1 cellular context compared by ENCODE assay signal in genomic region chr20:297925-298754, GRCh38.
A peak's percentile ranks its signal among the peaks of the same experiment; 100 is the strongest.
TF ChIP-seq lines count a peak whose summit lies in the region.

No MANE protein-coding gene starts in this region.

TF ChIP-seq in HepG2, 621 proteins besides CTCF, POLR2A, EP300 and RAD21 (continued from another document and continues in another):
- TF ChIP-seq ZSCAN30 (CRISPR knock-in tag; IDR thresholded peaks at IDR 0.05) (no peak; the same call in 1 of the 2 replicates), GLI4 (CRISPR knock-in tag; IDR thresholded peaks at IDR 0.05; ENCODE audit: borderline replicate concordance) (peak; percentile 65; the same call in 1 of the 2 replicates), ELF1 (CRISPR knock-in tag; IDR thresholded peaks at IDR 0.05) (peak; percentile 35; the same call in 1 of the 2 replicates), KDM5B (CRISPR knock-in tag; IDR thresholded peaks at IDR 0.05; ENCODE audit: borderline replicate concordance) (peak; percentile 91), ZZZ3 (CRISPR knock-in tag; IDR thresholded peaks at IDR 0.05; ENCODE audit: borderline replicate concordance) (0 out of 2 replicates have a peak, but pooled peaks have one; percentile 9), ZNF17 (CRISPR knock-in tag; IDR thresholded peaks at IDR 0.05) (no peak), NR1H2 (CRISPR knock-in tag; IDR thresholded peaks at IDR 0.05; ENCODE audit: borderline replicate concordance, low read depth) (no peak), PRMT3 (CRISPR knock-in tag; IDR thresholded peaks at IDR 0.05; ENCODE audit: borderline replicate concordance, low read depth) (peak; percentile 28; the same call in 1 of the 2 replicates), NFYB (CRISPR knock-in tag; IDR thresholded peaks at IDR 0.05) (no peak; the same call in 1 of the 2 replicates), ZNF282 (IDR thresholded peaks at IDR 0.05; ENCODE audit: partially characterized antibody) (no peak), TERF1 (CRISPR knock-in tag; IDR thresholded peaks at IDR 0.05) (no peak), ZNF850 (CRISPR knock-in tag; conservative IDR thresholded peaks at IDR 0.05) (no peak), MATR3 (CRISPR knock-in tag; IDR thresholded peaks at IDR 0.05) (no peak; the same call in 1 of the 2 replicates), ZNF317 (CRISPR knock-in tag; IDR thresholded peaks at IDR 0.05) (peak; percentile 73; the same call in 1 of the 2 replicates), ZNF598 (CRISPR knock-in tag; IDR thresholded peaks at IDR 0.05; ENCODE audit: borderline replicate concordance) (peak; percentile 71; the same call in 1 of the 2 replicates), ZNF329 (CRISPR knock-in tag; IDR thresholded peaks at IDR 0.05; ENCODE audit: low read depth) (peak; percentile 13; the same call in 1 of the 2 replicates), THAP8 (CRISPR knock-in tag; IDR thresholded peaks at IDR 0.05; ENCODE audit: borderline replicate concordance) (peak; percentile 46; the same call in 1 of the 2 replicates), BCL6 (CRISPR knock-in tag; IDR thresholded peaks at IDR 0.05) (peak; percentile 52; the same call in 1 of the 2 replicates), ARHGAP35 (CRISPR knock-in tag; IDR thresholded peaks at IDR 0.05; ENCODE audit: borderline replicate concordance) (peak; percentile 62), NAIF1 (CRISPR knock-in tag; IDR thresholded peaks at IDR 0.05; ENCODE audit: borderline replicate concordance) (no peak), POLR2AphosphoS2 (IDR thresholded peaks at IDR 0.05; ENCODE audit: low read depth, low read length) (no peak), TSC22D2 (CRISPR knock-in tag; IDR thresholded peaks at IDR 0.05; ENCODE audit: borderline replicate concordance) (peak; percentile 70; the same call in 1 of the 2 replicates), SNAPC4 (CRISPR knock-in tag; IDR thresholded peaks at IDR 0.05) (peak; percentile 42; the same call in 1 of the 2 replicates), ZFP62 (CRISPR knock-in tag; IDR thresholded peaks at IDR 0.05) (peak; percentile 72; the same call in 1 of the 2 replicates), THYN1 (CRISPR knock-in tag; IDR thresholded peaks at IDR 0.05; ENCODE audit: borderline replicate concordance, low read depth) (0 out of 2 replicates have a peak, but pooled peaks have one; percentile 92), SOX6 (IDR thresholded peaks at IDR 0.05) (no peak), SOX6 (CRISPR knock-in tag; IDR thresholded peaks at IDR 0.05) (peak; percentile 48), NCOR1 (IDR thresholded peaks at IDR 0.05; ENCODE audit: borderline replicate concordance, low read length) (no peak), KDM5A (IDR thresholded peaks at IDR 0.05; ENCODE audit: borderline replicate concordance, low read length) (peak; percentile 23), ZNF777 (CRISPR knock-in tag; IDR thresholded peaks at IDR 0.05) (peak; percentile 93), SRSF9 (IDR thresholded peaks at IDR 0.05; ENCODE audit: borderline replicate concordance, insufficient read depth, low read depth, low read length, poor library complexity, severe bottlenecking) (no peak), STAG1 (CRISPR knock-in tag; IDR thresholded peaks at IDR 0.05) (0 out of 2 replicates have a peak, but pooled peaks have one; percentile 10), ETV5 (CRISPR knock-in tag; IDR thresholded peaks at IDR 0.05; ENCODE audit: borderline replicate concordance) (peak; percentile 85), ZBTB21 (CRISPR knock-in tag; IDR thresholded peaks at IDR 0.05) (0 out of 2 replicates have a peak, but pooled peaks have one; percentile 17), IRF2 (CRISPR knock-in tag; IDR thresholded peaks at IDR 0.05) (0 out of 2 replicates have a peak, but pooled peaks have one; percentile 16), CBX5 (CRISPR knock-in tag; IDR thresholded peaks at IDR 0.05; ENCODE audit: borderline replicate concordance) (no peak), EEA1 (CRISPR knock-in tag; IDR thresholded peaks at IDR 0.05; ENCODE audit: borderline replicate concordance) (peak; percentile 88), ARNTL (CRISPR knock-in tag; IDR thresholded peaks at IDR 0.05) (peak; percentile 68), HNRNPLL (IDR thresholded peaks at IDR 0.05; ENCODE audit: low read depth, low read length, poor library complexity, severe bottlenecking) (peak; percentile 58), PPARG (CRISPR knock-in tag; conservative IDR thresholded peaks at IDR 0.05) (0 out of 2 replicates have a peak, but pooled peaks have one; percentile 26), MAF1 (CRISPR knock-in tag; IDR thresholded peaks at IDR 0.05; ENCODE audit: borderline replicate concordance) (0 out of 2 replicates have a peak, but pooled peaks have one; percentile 80), ZNF10 (CRISPR knock-in tag; IDR thresholded peaks at IDR 0.05; ENCODE audit: borderline replicate concordance, low read depth) (no peak), FOXK1 (CRISPR knock-in tag; IDR thresholded peaks at IDR 0.05; ENCODE audit: borderline replicate concordance, low read depth) (peak; percentile 57; the same call in 1 of the 2 replicates), MTF2 (CRISPR knock-in tag; IDR thresholded peaks at IDR 0.05; ENCODE audit: borderline replicate concordance) (peak; percentile 50; the same call in 1 of the 2 replicates), ZNF292 (CRISPR knock-in tag; IDR thresholded peaks at IDR 0.05; ENCODE audit: borderline replicate concordance, low read depth) (peak; percentile 66; the same call in 1 of the 2 replicates), ZNF44 (CRISPR knock-in tag; IDR thresholded peaks at IDR 0.05) (peak; percentile 24; the same call in 1 of the 2 replicates), ZNF672 (CRISPR knock-in tag; IDR thresholded peaks at IDR 0.05) (0 out of 2 replicates have a peak, but pooled peaks have one; percentile 33), ZNF34 (CRISPR knock-in tag; IDR thresholded peaks at IDR 0.05; ENCODE audit: borderline replicate concordance) (peak; percentile 24; the same call in 1 of the 2 replicates), FUBP1 (CRISPR knock-in tag; IDR thresholded peaks at IDR 0.05; ENCODE audit: borderline replicate concordance) (no peak), HNRNPL (IDR thresholded peaks at IDR 0.05; ENCODE audit: low read depth, low read length) (peak; percentile 89), ZMYM3 (CRISPR knock-in tag; IDR thresholded peaks at IDR 0.05) (no peak), ZBTB7A (CRISPR knock-in tag; IDR thresholded peaks at IDR 0.05) (peak; percentile 48), PAF1 (CRISPR knock-in tag; IDR thresholded peaks at IDR 0.05) (0 out of 2 replicates have a peak, but pooled peaks have one; percentile 46), SIX1 (CRISPR knock-in tag; IDR thresholded peaks at IDR 0.05; ENCODE audit: borderline replicate concordance) (no peak; the same call in 1 of the 2 replicates), ZNF260 (CRISPR knock-in tag; IDR thresholded peaks at IDR 0.05; ENCODE audit: borderline replicate concordance, low read depth) (no peak), ZKSCAN5 (CRISPR knock-in tag; IDR thresholded peaks at IDR 0.05) (no peak), BHLHE40 (IDR thresholded peaks at IDR 0.05; ENCODE audit: low read length) (0 out of 2 replicates have a peak, but pooled peaks have one; percentile 18), GATAD1 (CRISPR knock-in tag; IDR thresholded peaks at IDR 0.05) (peak; percentile 49; the same call in 1 of the 2 replicates), NFYC (CRISPR knock-in tag; IDR thresholded peaks at IDR 0.05) (0 out of 2 replicates have a peak, but pooled peaks have one; percentile 31), ZNF563 (CRISPR knock-in tag; IDR thresholded peaks at IDR 0.05) (no peak)
